7 cellular contexts compared by ENCODE assay signal in the genomic region with DNA sequence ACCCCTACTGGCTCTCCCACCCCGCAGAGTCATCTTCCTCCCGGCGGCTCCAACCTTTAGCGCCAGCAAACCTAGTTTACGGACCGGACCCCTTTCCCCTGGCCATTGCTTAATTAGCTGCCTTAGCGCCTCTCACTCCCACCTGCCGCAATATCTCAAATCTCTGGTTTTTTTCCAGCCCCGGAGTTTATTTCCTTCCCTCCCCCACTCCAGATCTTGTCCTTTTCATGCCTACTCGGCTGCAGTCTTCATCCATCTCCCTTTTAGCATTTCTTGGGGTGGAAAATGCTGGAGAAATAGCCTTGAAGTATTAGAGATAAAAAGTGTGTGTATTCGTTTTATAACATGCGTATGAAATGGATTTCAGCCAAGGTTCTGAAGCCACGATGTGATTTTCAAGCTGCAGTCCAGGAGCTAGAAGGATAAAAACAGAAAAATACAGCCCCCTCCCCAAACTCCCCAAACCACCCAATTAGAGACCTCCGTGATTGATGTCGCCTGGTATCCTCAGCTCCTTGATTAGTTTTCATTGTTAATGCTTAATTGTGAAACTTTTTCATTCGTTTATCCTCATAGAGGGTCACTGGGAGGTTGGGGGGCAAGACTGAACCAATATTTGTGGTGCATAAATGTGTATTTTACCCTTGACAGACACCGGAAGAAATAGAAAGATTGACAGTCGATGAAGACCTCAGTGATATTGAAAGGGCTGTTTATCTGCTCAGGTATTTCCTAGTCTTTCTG. TPM values are rescaled to one million over a fixed set of nuclear protein-coding genes. Genes with fewer than 3 reads are reported as not detected.
DNase-seq lines count a peak whose midpoint lies in the region; ATAC-seq and TF ChIP-seq lines count a peak whose summit lies in the region.

No MANE protein-coding gene starts in this region.

- ATAC-seq in left colon: no peak

- no peaks in the 10 kb centered on the region for H3K36me3 ChIP-seq in H7 (replicated peaks; ENCODE audit: control insufficient read depth, insufficient read depth, low read length)

- intact Hi-C loops in left colon (cut with DNase I, micrococcal nuclease): no loop called here

- H3K4me3 ChIP-seq in H7 (ENCODE audit: insufficient read depth, low read depth, low read length) (peak overlapping the region; percentile 67), epithelial cell of proximal tubule (ENCODE audit: low read depth, low read length) (peak overlapping the region; percentile 59)

- DNase-seq in H7: no peak
- DNase-seq in OCI-M1 (lab: John Stamatoyannopoulos, UW): peak; percentile 2
- no peak for DNase-seq in epithelial cell of proximal tubule (ENCODE audit: low read depth)
- peak; percentile 46 for DNase-seq in retina
- DNase-seq in NOMO-1 treated with DMSO at 0.1 percent for 48 hours (lab: John Stamatoyannopoulos, UW; ENCODE audit: unreplicated experiment): no peak
- no peak for DNase-seq in medulla oblongata (ENCODE audit: extremely low spot score)
- no peak for DNase-seq in left colon

- peaks cover 29% of the 10 kb centered on the region for H3K27me3 ChIP-seq in H7 (ENCODE audit: control insufficient read depth, insufficient read depth, low read length)

- TF ChIP-seq CTCF in epithelial cell of proximal tubule (conservative IDR thresholded peaks at IDR 0.05; ENCODE audit: low read depth, low read length): no peak

RNA-seq across cellular contexts. Expression of a gene that starts 1.5 kb away (rescaled TPM):
- total RNA-seq in H7 (2014; rRNA removed; shearing (Covaris generic)): 2.3 and 3.0 TPM in 2 replicates
- total RNA-seq in epithelial cell of proximal tubule (0.29 and 1.7 TPM in 2 replicates), left colon (under 1 TPM in 1 of 2 donors, not detected in 1; 0.28 TPM)

RNA-seq across cellular contexts. Expression of a gene that starts 46.2 kb away (rescaled TPM):
- 25.6 and 26.3 TPM in 2 replicates for total RNA-seq in H7 (2014; rRNA removed; shearing (Covaris generic))
- total RNA-seq in epithelial cell of proximal tubule: 112 and 139 TPM in 2 replicates
- total RNA-seq in left colon: 10 to 100 TPM; 32.3 to 39.3 TPM

Comparison
In these comparisons a context has a peak if more than half of its experiments do, and no peak if none do; other contexts are left out.
1. DNase-seq: peak in OCI-M1 (single experiment) and retina (single experiment); none in H7 (single experiment), epithelial cell of proximal tubule (single experiment), NOMO-1 treated with DMSO at 0.1 percent for 48 hours (single experiment), medulla oblongata (single experiment) and left colon (0 of 2).